In genomic region chr16:14489460-14489859, GRCh38 we compare ENCODE assay signal across 1 cellular context.
TF ChIP-seq lines count a peak whose summit lies in the region.

No MANE protein-coding gene starts in this region.

TF ChIP-seq in K562, 482 proteins besides CTCF, POLR2A, EP300 and RAD21 (continued from another document):
- TF ChIP-seq TSHZ1 (CRISPR knock-in tag; IDR thresholded peaks at IDR 0.05), result no peak
- no peak for TF ChIP-seq BRD9 (IDR thresholded peaks at IDR 0.05; ENCODE audit: low read depth, partially characterized antibody)
